Comparison of ENCODE assay signal across 15 cellular contexts in genomic region chr6:114534813-114535212, GRCh38.
A peak's percentile ranks its signal among the peaks of the same experiment; 100 is the strongest.
DNase-seq lines count a peak whose midpoint lies in the region; ATAC-seq and TF ChIP-seq lines count a peak whose summit lies in the region.
"Had no signal": no experiment of that assay in that cellular context is flagged by ENCODE, and none has a peak within 500 bp of the region (broad histone marks: within the 10 kb centered on the region; RNA-seq: fewer than 3 reads in every experiment).

No MANE protein-coding gene starts in this region.

- H3K9me3 ChIP-seq in HUES64 (ENCODE audit: insufficient read depth, low read depth, low read length): no peaks in the 10 kb centered on the region
- H3K9me3 ChIP-seq in endodermal cell (ENCODE audit: control insufficient read depth, low read length): peaks cover 8% of the 10 kb centered on the region
- H3K9me3 ChIP-seq: Caco-2 had no signal

- H3K4me1 Mint-ChIP-seq in GM23338 (peaks cover 7% of the 10 kb centered on the region), endodermal cell (peaks cover 32% of the 10 kb centered on the region), progenitor cell of endocrine pancreas (ENCODE audit: low read depth) (no peaks in the 10 kb centered on the region)
- no peaks in the 10 kb centered on the region for H3K4me1 Mint-ChIP-seq in stimulated activated memory B cell treated with anti-CD40 and anti-IgM and Interleukin-4, amounts not matched to agents 10 μg/mL and 1 μg/mL and 100 μg/mL, for 72 hours

- H3K27ac ChIP-seq in GM23338 (ENCODE audit: low read depth) (peak overlapping the region; percentile 70; the same call in 1 of the 2 replicates), HUES64 (ENCODE audit: low read depth, low read length) (peak overlapping the region; percentile 23; the same call in 1 of the 2 replicates), endodermal cell (ENCODE audit: low read depth, low read length) (no peak overlapping the region)
- H3K27ac ChIP-seq: C4-2B, KMS-11 had no signal

- 70% methylated on average over 4 of the region's 4 CpGs for WGBS in HUES64
- WGBS in endodermal cell (ENCODE audit: insufficient coverage in 1 of 2, insufficient read length in 1 of 2), 2 experiments: 91 to 100% methylated on average over 1 to 4 of the region's 4 CpGs

- no peaks in the 10 kb centered on the region for H3K79me2 ChIP-seq in GM23338 (replicated peaks; ENCODE audit: insufficient read depth)

- H3K36me3 ChIP-seq in GM23338 (ENCODE audit: insufficient read depth) (no peaks in the 10 kb centered on the region), HUES64 (ENCODE audit: insufficient read depth, low read length) (no peaks in the 10 kb centered on the region), endodermal cell (ENCODE audit: control insufficient read depth, insufficient read depth, low read length) (no peaks in the 10 kb centered on the region)

- no peaks in the 10 kb centered on the region for H3K27me3 ChIP-seq in GM23338 (ENCODE audit: insufficient read depth)
- H3K27me3 ChIP-seq in HUES64 (ENCODE audit: insufficient read depth, low read length): no peaks in the 10 kb centered on the region
- H3K27me3 ChIP-seq in endodermal cell (ENCODE audit: control insufficient read depth, insufficient read depth, low read length, poor library complexity, severe bottlenecking): no peaks in the 10 kb centered on the region

- peaks cover 14% of the 10 kb centered on the region; the same call in 1 of the 2 replicates for H3K4me1 ChIP-seq in GM23338 (ENCODE audit: insufficient read depth)
- H3K4me1 ChIP-seq in HUES64 (ENCODE audit: insufficient read depth, low read length): peaks cover 10% of the 10 kb centered on the region; the same call in 1 of the 2 replicates
- peaks cover 6% of the 10 kb centered on the region for H3K4me1 ChIP-seq in endodermal cell (ENCODE audit: control insufficient read depth, insufficient read depth, low read length)
- H3K4me1 ChIP-seq: Caco-2 had no signal

- H3K9me2 ChIP-seq in GM23338 (ENCODE audit: insufficient read depth): peaks cover 7% of the 10 kb centered on the region

- H3K9me3 Mint-ChIP-seq in GM23338: peaks cover 3% of the 10 kb centered on the region; the same call in 1 of the 3 replicates
- H3K9me3 Mint-ChIP-seq in endodermal cell: peaks cover 2% of the 10 kb centered on the region
- H3K9me3 Mint-ChIP-seq in progenitor cell of endocrine pancreas (ENCODE audit: low read depth): peaks cover 7% of the 10 kb centered on the region
- H3K9me3 Mint-ChIP-seq in stimulated activated memory B cell treated with anti-CD40 and anti-IgM and Interleukin-4, amounts not matched to agents 10 μg/mL and 1 μg/mL and 100 μg/mL, for 72 hours: peaks cover 10% of the 10 kb centered on the region

- ATAC-seq in GM23338: peak; percentile 58
- no peak for ATAC-seq in stimulated activated memory B cell treated with anti-CD40 and anti-IgM and Interleukin-4, amounts not matched to agents 10 μg/mL and 1 μg/mL and 100 μg/mL, for 72 hours
- ATAC-seq: HCT116 had no signal

- H2AFZ ChIP-seq in GM23338: peak overlapping the region; percentile 92

- no peaks in the 10 kb centered on the region for H4K20me1 ChIP-seq in GM23338 (replicated peaks; ENCODE audit: insufficient read depth)

- H3K9ac ChIP-seq in HUES64 (ENCODE audit: low read depth, low read length) (no peak overlapping the region), endodermal cell (ENCODE audit: extremely low read depth, low read length, poor library complexity, severe bottlenecking) (no peak overlapping the region)
- H3K9ac ChIP-seq: KMS-11 had no signal

- H3K4me3 Mint-ChIP-seq in GM23338: no peak overlapping the region
- H3K4me3 Mint-ChIP-seq in endodermal cell: no peak overlapping the region
- no peak overlapping the region for H3K4me3 Mint-ChIP-seq in progenitor cell of endocrine pancreas (ENCODE audit: low read depth)
- no peak overlapping the region for H3K4me3 Mint-ChIP-seq in stimulated activated memory B cell treated with anti-CD40 and anti-IgM and Interleukin-4, amounts not matched to agents 10 μg/mL and 1 μg/mL and 100 μg/mL, for 72 hours
- H3K4me3 Mint-ChIP-seq: CD4-positive, alpha-beta T cell; HFFc6 had no signal

- no peaks in the 10 kb centered on the region for H3K27me3 Mint-ChIP-seq in GM23338 (ENCODE audit: insufficient read depth, low read depth, poor library complexity)
- H3K27me3 Mint-ChIP-seq in endodermal cell (ENCODE audit: insufficient read depth): no peaks in the 10 kb centered on the region
- H3K27me3 Mint-ChIP-seq in progenitor cell of endocrine pancreas: no peaks in the 10 kb centered on the region
- H3K27me3 Mint-ChIP-seq in stimulated activated memory B cell treated with anti-CD40 and anti-IgM and Interleukin-4, amounts not matched to agents 10 μg/mL and 1 μg/mL and 100 μg/mL, for 72 hours: no peaks in the 10 kb centered on the region
- H3K27me3 Mint-ChIP-seq: CD4-positive, alpha-beta T cell had no signal

- DNase-seq in GM23338 (ENCODE audit: low spot score) (peak; percentile 7), endodermal cell (peak; percentile 61), progenitor cell of endocrine pancreas (ENCODE audit: low spot score, unreplicated experiment) (no peak), activated gamma-delta T cell (lab: John Stamatoyannopoulos, UW) (no peak), KBM-7 (no peak)
- DNase-seq: AML-193; Caco-2; CD4-positive, alpha-beta T cell; GDM1; HFFc6 had no signal

- H3F3A ChIP-seq in GM23338 (replicated peaks; ENCODE audit: low read depth): no peaks in the 10 kb centered on the region

- H3K4me2 ChIP-seq in GM23338: no peak overlapping the region
- H3K4me2 ChIP-seq: KMS-11 had no signal

- in situ Hi-C loops in KBM-7 (cut with MboI; ENCODE audit: low pct_unique_long_range_greater_than_20kb, low sequenced_read_pairs): no loop called here

- H3K36me3 Mint-ChIP-seq in GM23338 (ENCODE audit: low read depth) (no peaks in the 10 kb centered on the region), endodermal cell (ENCODE audit: low read depth) (no peaks in the 10 kb centered on the region), progenitor cell of endocrine pancreas (ENCODE audit: insufficient read depth) (peaks cover 2% of the 10 kb centered on the region)
- H3K36me3 Mint-ChIP-seq in stimulated activated memory B cell treated with anti-CD40 and anti-IgM and Interleukin-4, amounts not matched to agents 10 μg/mL and 1 μg/mL and 100 μg/mL, for 72 hours: no peaks in the 10 kb centered on the region

- H3K4me3 ChIP-seq in GM23338: no peak overlapping the region
- no peak overlapping the region for H3K4me3 ChIP-seq in HUES64 (ENCODE audit: low read length)
- H3K4me3 ChIP-seq in endodermal cell (ENCODE audit: low read length): no peak overlapping the region

- no peak for TF ChIP-seq CTCF in GM23338 (conservative IDR thresholded peaks at IDR 0.05; ENCODE audit: low read depth in 2 of 2)
- no peak for TF ChIP-seq CTCF in endodermal cell (conservative IDR thresholded peaks at IDR 0.05)
- no peak for TF ChIP-seq CTCF in progenitor cell of endocrine pancreas (IDR thresholded peaks at IDR 0.05; ENCODE audit: unreplicated experiment)

- H3K27ac Mint-ChIP-seq in GM23338 (peak overlapping the region; percentile 86), endodermal cell (peak overlapping the region; percentile 91), progenitor cell of endocrine pancreas (peak overlapping the region; percentile 11)
- no peak overlapping the region for H3K27ac Mint-ChIP-seq in stimulated activated memory B cell treated with anti-CD40 and anti-IgM and Interleukin-4, amounts not matched to agents 10 μg/mL and 1 μg/mL and 100 μg/mL, for 72 hours
- H3K27ac Mint-ChIP-seq: CD4-positive, alpha-beta T cell; HFFc6 had no signal

TF ChIP-seq in GM23338, 12 proteins besides CTCF, POLR2A, EP300 and RAD21:
- no peak for TF ChIP-seq REST (IDR thresholded peaks at IDR 0.05; ENCODE audit: unreplicated experiment)
- TF ChIP-seq ZNF331 (CRISPR knock-in tag; IDR thresholded peaks at IDR 0.05; ENCODE audit: low read depth): no peak
- no peak for TF ChIP-seq EZH2phosphoT487 (IDR thresholded peaks at IDR 0.05; ENCODE audit: unreplicated experiment)
- no peak for TF ChIP-seq STAT1 (IDR thresholded peaks at IDR 0.05; ENCODE audit: unreplicated experiment)
- no peak for TF ChIP-seq EZH2 (IDR thresholded peaks at IDR 0.05; ENCODE audit: low read depth, unreplicated experiment)
- no peak for TF ChIP-seq ZNF114 (CRISPR knock-in tag; IDR thresholded peaks at IDR 0.05)
- TF ChIP-seq, protein P1, sequence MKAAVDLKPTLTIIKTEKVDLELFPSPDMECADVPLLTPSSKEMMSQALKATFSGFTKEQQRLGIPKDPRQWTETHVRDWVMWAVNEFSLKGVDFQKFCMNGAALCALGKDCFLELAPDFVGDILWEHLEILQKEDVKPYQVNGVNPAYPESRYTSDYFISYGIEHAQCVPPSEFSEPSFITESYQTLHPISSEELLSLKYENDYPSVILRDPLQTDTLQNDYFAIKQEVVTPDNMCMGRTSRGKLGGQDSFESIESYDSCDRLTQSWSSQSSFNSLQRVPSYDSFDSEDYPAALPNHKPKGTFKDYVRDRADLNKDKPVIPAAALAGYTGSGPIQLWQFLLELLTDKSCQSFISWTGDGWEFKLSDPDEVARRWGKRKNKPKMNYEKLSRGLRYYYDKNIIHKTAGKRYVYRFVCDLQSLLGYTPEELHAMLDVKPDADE (IDR thresholded peaks at IDR 0.05): no peak

Comparison
In these comparisons a context has a peak if more than half of its experiments do, and no peak if none do; other contexts are left out.
1. DNase-seq: peak in GM23338 (single experiment) and endodermal cell (single experiment); none in progenitor cell of endocrine pancreas (single experiment), activated gamma-delta T cell (single experiment) and KBM-7 (single experiment).